33 cellular contexts compared by ENCODE assay signal in the genomic region with DNA sequence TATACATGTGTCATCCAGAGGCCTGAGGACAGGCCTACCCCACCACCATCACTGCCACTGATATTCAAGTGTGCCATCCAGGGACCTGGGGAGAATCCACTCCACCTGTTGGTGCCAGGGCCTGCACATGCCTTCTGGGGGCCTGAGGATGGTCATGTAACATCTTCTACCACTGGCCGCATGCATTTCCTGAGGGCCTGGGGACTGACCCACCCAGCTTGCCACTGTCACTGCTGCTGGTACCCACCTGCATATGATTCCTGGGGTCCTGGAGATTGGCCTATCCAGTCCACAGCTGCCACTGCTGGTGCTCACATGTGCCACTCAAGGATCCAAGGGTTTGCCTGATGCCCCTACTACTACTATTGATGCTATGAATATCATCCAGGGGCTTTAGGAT.
"Had no signal": no experiment of that assay in that cellular context is flagged by ENCODE, and none has a peak within 500 bp of the region (broad histone marks: within the 10 kb centered on the region; RNA-seq: fewer than 3 reads in every experiment).

No MANE protein-coding gene starts in this region.

- H3K27ac ChIP-seq: KMS-11 had no signal

- DNase-seq: Kasumi-1, MG63, MM.1S, MV-4-11, NCI-H1048, NCI-H1092, NCI-H1092 treated with DMSO at 0.1 percent for 48 hours, NCI-H1105, NCI-H1105 treated with DMSO at 0.1 percent for 48 hours, NCI-H1417, NCI-H1417 treated with DMSO at 0.1 percent for 48 hours, NCI-H1436, NCI-H1436 treated with DMSO at 0.1 percent for 48 hours, NCI-H146, NCI-H1694, NCI-H1694 treated with DMSO at 0.1 percent for 48 hours, NCI-H187, NCI-H187 treated with DMSO at 0.1 percent for 48 hours, NCI-H1930, NCI-H2029, NCI-H2029 treated with DMSO at 0.1 percent for 48 hours, NCI-H2081, NCI-H2081 treated with DMSO at 0.1 percent for 48 hours, NCI-H2107, NCI-H2171, NCI-H2171 treated with DMSO at 0.1 percent for 48 hours, NCI-H2227 treated with DMSO at 0.1 percent for 48 hours, NCI-H226, NCI-H345, NCI-H446, NCI-H446 treated with DMSO at 0.1 percent for 48 hours, NCI-H510A had no signal

- H3K36me3 ChIP-seq: MG63 had no signal

- H3K4me3 ChIP-seq: MG63 had no signal

- H3K27me3 ChIP-seq: MG63 had no signal
